11 cellular contexts compared by ENCODE assay signal in the genomic region with DNA sequence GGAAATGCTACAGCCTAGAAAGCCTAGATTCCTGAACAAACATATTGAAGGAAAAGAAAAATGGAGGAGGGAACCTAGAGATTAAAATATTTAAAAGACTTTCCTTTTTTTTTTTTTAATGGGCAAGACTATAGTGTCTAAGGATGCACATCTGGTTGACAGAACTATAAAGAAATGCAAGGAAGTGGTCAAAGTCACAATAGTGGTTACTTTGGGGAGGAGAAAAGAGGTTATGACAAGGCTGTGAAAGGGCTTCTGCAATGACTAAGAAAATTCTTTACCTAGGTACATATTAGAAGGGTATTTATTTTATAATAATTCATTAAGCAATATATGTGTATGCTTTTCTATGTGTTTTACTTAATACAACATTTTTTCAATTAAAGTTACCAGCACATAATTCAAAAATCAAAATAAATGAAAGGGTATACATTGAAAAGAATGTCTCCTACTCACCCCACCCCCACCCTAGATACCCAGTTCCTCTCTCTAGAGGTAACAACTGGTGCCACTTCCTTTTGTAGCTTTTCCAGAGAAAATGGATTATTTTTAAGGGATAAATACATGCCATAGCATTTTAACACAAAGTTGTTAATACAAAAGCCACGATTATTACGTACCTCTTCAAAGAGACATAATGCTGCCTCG.
DNase-seq lines count a peak whose midpoint lies in the region; ATAC-seq lines count a peak whose summit lies in the region.
"Had no signal": no experiment of that assay in that cellular context is flagged by ENCODE, and none has a peak within 500 bp of the region (broad histone marks: within the 10 kb centered on the region; RNA-seq: fewer than 3 reads in every experiment).

No MANE protein-coding gene starts in this region.

- no peaks in the 10 kb centered on the region for H3K9me3 Mint-ChIP-seq in activated T-helper 17 cell treated with anti-CD3 and anti-CD28 coated beads, Interleukin-2, amount 50 U/mL, for 72 hours
- H3K9me3 Mint-ChIP-seq: nephron had no signal

- peak; percentile 77 to 79 for ATAC-seq in activated CD4-positive, CD25-positive, alpha-beta regulatory T cell treated with anti-CD3 and anti-CD28 coated beads, Interleukin-2, amount 50 U/mL, for 24 hours
- ATAC-seq in HG03354 (IDR thresholded peaks at IDR 0.05; ENCODE audit: poor library complexity, severe bottlenecking, unreplicated experiment) (peak; percentile 61), aorta (ENCODE audit: low FRiP score) (no peak), HG02798 (IDR thresholded peaks at IDR 0.05; ENCODE audit: poor library complexity, unreplicated experiment) (no peak)
- ATAC-seq in activated T-helper 17 cell treated with anti-CD3 and anti-CD28 coated beads, Interleukin-2, amount 50 U/mL, for 72 hours (replicated peaks): peak; percentile 86
- ATAC-seq: A549 had no signal

- no peak for DNase-seq in activated CD4-positive, CD25-positive, alpha-beta regulatory T cell treated with anti-CD3 and anti-CD28 coated beads, Interleukin-2, amount 50 U/mL, for 72 hours
- DNase-seq in renal cortical epithelial cell (ENCODE audit: low read depth): peak; percentile 19
- no peak for DNase-seq in aorta
- DNase-seq in NCI-H187 treated with DMSO at 0.1 percent for 48 hours (lab: John Stamatoyannopoulos, UW): no peak
- DNase-seq: T1000 had no signal

- H3K36me3 Mint-ChIP-seq in activated T-helper 17 cell treated with anti-CD3 and anti-CD28 coated beads, Interleukin-2, amount 50 U/mL, for 72 hours (ENCODE audit: low read depth): peaks cover 15% of the 10 kb centered on the region

- H3K27me3 ChIP-seq in aorta (ENCODE audit: control insufficient read depth in 1 of 2, insufficient read depth in 2 of 2, low read length in 1 of 2): no peaks in the 10 kb centered on the region

- peaks cover 12% of the 10 kb centered on the region for H3K4me1 Mint-ChIP-seq in activated T-helper 17 cell treated with anti-CD3 and anti-CD28 coated beads, Interleukin-2, amount 50 U/mL, for 72 hours

- no peaks in the 10 kb centered on the region for H3K27me3 Mint-ChIP-seq in activated T-helper 17 cell treated with anti-CD3 and anti-CD28 coated beads, Interleukin-2, amount 50 U/mL, for 72 hours

- H3K9me3 ChIP-seq in aorta (ENCODE audit: control insufficient read depth, low read length): no peaks in the 10 kb centered on the region
- H3K9me3 ChIP-seq: A549 had no signal

- intact Hi-C loops in aorta (cut with DNase I): no loop called here

- no peak overlapping the region for H3K27ac ChIP-seq in aorta (ENCODE audit: low read depth in 1 of 2, low read length in 2 of 2)
- H3K27ac ChIP-seq: A549 had no signal

- no peak overlapping the region for H3K4me3 Mint-ChIP-seq in activated T-helper 17 cell treated with anti-CD3 and anti-CD28 coated beads, Interleukin-2, amount 50 U/mL, for 72 hours
- H3K4me3 Mint-ChIP-seq: nephron had no signal

- H3K36me3 ChIP-seq in aorta (ENCODE audit: control insufficient read depth in 1 of 2, insufficient read depth in 2 of 2, low read length in 1 of 2): peaks cover 0 to 3% of the 10 kb centered on the region in 2 donors

- H3K4me3 ChIP-seq in aorta (ENCODE audit: low read length in 2 of 2): no peak overlapping the region
- H3K4me3 ChIP-seq: A549 had no signal

- peaks cover 2 to 3% of the 10 kb centered on the region in 2 donors for H3K4me1 ChIP-seq in aorta (ENCODE audit: control insufficient read depth in 1 of 2, insufficient read depth in 2 of 2, low read length in 2 of 2)

- no peak overlapping the region for H3K27ac Mint-ChIP-seq in activated T-helper 17 cell treated with anti-CD3 and anti-CD28 coated beads, Interleukin-2, amount 50 U/mL, for 72 hours

- WGBS in aorta, 2 donors: 92 to 94% methylated on average over 3 of the region's 3 CpGs

Comparison
In these comparisons a context has a peak if more than half of its experiments do, and no peak if none do; other contexts are left out.
1. ATAC-seq: peak in activated CD4-positive, CD25-positive, alpha-beta regulatory T cell treated with anti-CD3 and anti-CD28 coated beads, Interleukin-2, amount 50 U/mL, for 24 hours (2 of 2), HG03354 (single experiment) and activated T-helper 17 cell treated with anti-CD3 and anti-CD28 coated beads, Interleukin-2, amount 50 U/mL, for 72 hours (single experiment); none in aorta (single experiment) and HG02798 (single experiment).